Comparison of ENCODE assay signal across 11 cellular contexts in genomic region chr20:10093087-10093591, GRCh38. TPM values are rescaled to one million over a fixed set of nuclear protein-coding genes. Genes with fewer than 3 reads are reported as not detected.
DNase-seq lines count a peak whose midpoint lies in the region; FAIRE-seq and TF ChIP-seq lines count a peak whose summit lies in the region.
"Had no signal": no experiment of that assay in that cellular context is flagged by ENCODE, and none has a peak within 500 bp of the region (broad histone marks: within the 10 kb centered on the region; RNA-seq: fewer than 3 reads in every experiment).

No MANE protein-coding gene starts in this region.

- H3K27ac ChIP-seq in AG04450 (ENCODE audit: low read depth, low read length) (no peak overlapping the region), adrenal gland (peak overlapping the region in 3 of 5 donors; percentile 20 to 51 (median 22)), esophagus muscularis mucosa (replicated peaks in 1 of 4) (no peak overlapping the region)

- H3K9me3 ChIP-seq in AG04450 (ENCODE audit: control insufficient read depth, insufficient read depth, low read length), result no peaks in the 10 kb centered on the region
- no peaks in the 10 kb centered on the region for H3K9me3 ChIP-seq in adrenal gland (replicated peaks in 1 of 3)
- no peaks in the 10 kb centered on the region for H3K9me3 ChIP-seq in esophagus muscularis mucosa

- DNase-seq in AG04450 (ENCODE audit: low read depth, low spot score) (peak; percentile 10), H54 (ENCODE audit: insufficient read length, low spot score) (peak; percentile 37), adrenal gland (peak; percentile 4 to 69 (median 43)), foreskin fibroblast (peak; percentile 78 to 89), ACHN (no peak), esophagus muscularis mucosa (ENCODE audit: extremely low spot score) (no peak)
- no peak for DNase-seq in activated CD4-positive, alpha-beta T cell treated with anti-CD3 and anti-CD28 coated beads, Interleukin-2, amount 50 U/mL, for 1 hour
- no peak for DNase-seq in stimulated activated CD4-positive, alpha-beta T cell treated with anti-CD3 and anti-CD28 coated beads, Interleukin-1b, Interleukin-23, amount 100 ng/mL, for 48 hours
- DNase-seq: NCI-H524 treated with DMSO at 0.1 percent for 48 hours; stimulated activated CD4-positive, alpha-beta T cell treated with anti-CD3 and anti-CD28 coated beads, Interleukin-15, amount 100 ng/mL, for 24 hours; stimulated activated naive CD4-positive, alpha-beta T cell had no signal

- intact Hi-C loops in adrenal gland (cut with DNase I), result loop anchor here in 1 of 2 donors (5.0 kb wide), 1 partner anchor 116 kb away; no protein-coding TSS in a partner anchor
- intact Hi-C loops in esophagus muscularis mucosa (cut with DNase I), result loop anchor here (5.0 kb wide), 2 partner anchors 116 to 476 kb away; no protein-coding TSS in a partner anchor

- H3K4me3 ChIP-seq in AG04450 (ENCODE audit: low read depth, low read length) (no peak overlapping the region), adrenal gland (no peak overlapping the region), foreskin fibroblast (ENCODE audit: low read depth in 1 of 2, low read length in 2 of 2) (no peak overlapping the region), esophagus muscularis mucosa (no peak overlapping the region)

- no peak for TF ChIP-seq EP300 in esophagus muscularis mucosa (IDR thresholded peaks at IDR 0.05)

- no peak for TF ChIP-seq CTCF in AG04450 (IDR thresholded peaks at IDR 0.05; ENCODE audit: low read depth, low read length)
- TF ChIP-seq CTCF in adrenal gland (IDR thresholded peaks at IDR 0.05), result no peak
- TF ChIP-seq CTCF in foreskin fibroblast (IDR thresholded peaks at IDR 0.05; ENCODE audit: low read depth, low read length), result no peak
- TF ChIP-seq CTCF in esophagus muscularis mucosa (IDR thresholded peaks at IDR 0.05), result no peak

- in situ Hi-C loops in ACHN (cut with HindIII; ENCODE audit: low pct_ligation_motif_present, low pct_unique_long_range_greater_than_20kb, low sequenced_read_pairs), result no loop called here

- POLR2A ChIA-PET in AG04450 (lab: Yijun Ruan, JAX), result interaction anchor here (1.9 kb wide), 1 partner anchor 22 kb away, joined by 7 read pairs; no protein-coding TSS in a partner anchor

- 40 to 65% (median 62%) methylated on average over 2 of the region's 2 CpGs for WGBS in adrenal gland, 4 donors
- 70% methylated on average over 2 of the region's 2 CpGs for WGBS in esophagus muscularis mucosa

- no peaks in the 10 kb centered on the region for H3K27me3 ChIP-seq in AG04450 (ENCODE audit: control insufficient read depth, insufficient read depth, low read length)
- no peaks in the 10 kb centered on the region for H3K27me3 ChIP-seq in adrenal gland
- H3K27me3 ChIP-seq in esophagus muscularis mucosa, result no peaks in the 10 kb centered on the region

- H3K36me3 ChIP-seq in adrenal gland (replicated peaks in 1 of 2), result no peaks in the 10 kb centered on the region
- no peaks in the 10 kb centered on the region for H3K36me3 ChIP-seq in esophagus muscularis mucosa

- peak; percentile 87 for FAIRE-seq in H54 (lab: Jason Lieb, UNC)

- no peak for TF ChIP-seq POLR2A in H54 (IDR thresholded peaks at IDR 0.05; ENCODE audit: low read depth, low read length)
- TF ChIP-seq POLR2A in adrenal gland (IDR thresholded peaks at IDR 0.05), result no peak
- no peak for TF ChIP-seq POLR2A in esophagus muscularis mucosa (IDR thresholded peaks at IDR 0.05; ENCODE audit: low read depth)

- peaks cover 0 to 11% of the 10 kb centered on the region in 2 donors for H3K4me1 ChIP-seq in adrenal gland (replicated peaks in 1 of 2)
- H3K4me1 ChIP-seq in esophagus muscularis mucosa, result no peaks in the 10 kb centered on the region

- CTCF ChIA-PET in AG04450 (lab: Charles Lee), result interaction anchor here (1.2 to 6.8 kb wide), 6 partner anchors 110 to 476 kb away, joined by 3 to 213 read pairs (median 10); no protein-coding TSS in a partner anchor

RNA-seq across cellular contexts. Expression of gene ANKEF1, which starts 58.4 kb away (rescaled TPM):
- polyA plus RNA-seq in AG04450 (2011; rRNA removed) (0.71 and 0.78 TPM in 2 replicates), adrenal gland (1 to 10 TPM in 1 of 3 donors, under 1 TPM in 2; 0.61 to 5.0 (median 0.88) TPM)
- polyA minus RNA-seq in AG04450 (2011; rRNA and poly(A)+ RNA removed), result 0.60 and 0.65 TPM in 2 replicates
- total RNA-seq in adrenal gland (1 to 10 TPM; 1.6 to 7.2 (median 3.2) TPM), esophagus muscularis mucosa (1 to 10 TPM in 3 of 4 donors, under 1 TPM in 1; 0.42 to 2.3 (median 1.3) TPM)

Comparison
In these comparisons a context has a peak if more than half of its experiments do, and no peak if none do; other contexts are left out.
1. DNase-seq: peak in AG04450 (single experiment), H54 (single experiment), adrenal gland (7 of 7) and foreskin fibroblast (2 of 2); none in ACHN (single experiment), activated CD4-positive, alpha-beta T cell treated with anti-CD3 and anti-CD28 coated beads, Interleukin-2, amount 50 U/mL, for 1 hour (single experiment), esophagus muscularis mucosa (single experiment) and stimulated activated CD4-positive, alpha-beta T cell treated with anti-CD3 and anti-CD28 coated beads, Interleukin-1b, Interleukin-23, amount 100 ng/mL, for 48 hours (single experiment).
2. H3K27ac ChIP-seq: peak in adrenal gland (3 of 5); none in AG04450 (single experiment) and esophagus muscularis mucosa (0 of 4).